Comparison of ENCODE assay signal across 1 cellular context in genomic region chr1:147598631-147599361, GRCh38.
TF ChIP-seq lines count a peak whose summit lies in the region.

No MANE protein-coding gene starts in this region.

TF ChIP-seq in HCT116, 20 proteins besides CTCF, POLR2A, EP300 and RAD21 (continued from another document):
- TF ChIP-seq EGR1 (IDR thresholded peaks at IDR 0.05; ENCODE audit: low read depth) (no peak), EZH2phosphoT487 (IDR thresholded peaks at IDR 0.05; ENCODE audit: borderline replicate concordance) (no peak), FOSL1 (IDR thresholded peaks at IDR 0.05; ENCODE audit: low read depth) (no peak)
